ENCODE assay signal across 1 cellular context in the genomic region with DNA sequence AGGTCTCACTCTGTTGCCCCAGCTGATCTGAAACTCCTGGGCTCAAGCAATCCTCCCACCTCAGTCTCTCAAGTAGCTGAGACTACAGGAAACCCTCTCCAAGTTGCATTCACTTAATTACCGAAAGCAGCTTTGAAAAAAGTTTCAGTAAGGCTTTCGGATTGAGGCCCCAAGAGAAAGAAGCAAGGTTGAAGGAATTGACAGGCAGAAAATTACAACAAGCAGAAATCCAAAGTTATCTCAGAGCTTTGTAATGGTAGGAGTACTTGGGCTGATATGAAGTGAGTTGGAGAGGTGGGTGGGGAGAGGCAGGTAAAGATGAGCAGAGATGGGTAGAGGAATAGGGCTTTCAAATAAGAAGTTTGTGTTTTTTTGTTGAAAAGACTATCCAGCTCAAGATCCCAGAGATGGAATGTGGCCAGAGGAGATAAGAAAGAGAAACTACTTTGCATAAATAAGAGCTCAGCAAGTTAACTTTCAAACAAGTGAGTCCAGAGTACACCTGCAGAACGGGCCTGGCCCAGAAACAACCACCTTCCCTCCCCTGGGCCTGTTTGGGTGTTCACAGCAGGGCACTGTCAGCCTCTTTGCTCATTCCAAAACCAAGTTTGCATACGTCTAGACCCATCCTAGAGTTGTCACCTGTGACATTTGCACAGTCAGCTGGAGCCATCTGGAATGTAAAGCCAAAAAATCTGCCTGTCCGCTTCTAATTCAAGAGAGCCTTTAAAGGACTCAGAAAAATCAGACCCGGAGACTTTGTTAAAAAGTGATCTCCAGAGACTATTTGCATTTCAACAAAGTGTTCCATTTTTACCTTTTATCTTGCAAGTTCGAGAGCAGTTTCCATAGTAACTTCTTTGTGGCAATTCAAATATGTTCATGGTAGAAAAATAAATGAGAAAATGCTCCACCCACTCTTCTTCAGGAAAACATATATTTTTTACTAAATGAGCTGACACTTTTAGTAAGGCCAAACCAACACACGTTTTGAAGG.
A peak's percentile ranks its signal among the peaks of the same experiment; 100 is the strongest.
TF ChIP-seq lines count a peak whose summit lies in the region.

No MANE protein-coding gene starts in this region.

TF ChIP-seq in HepG2, 621 proteins besides CTCF, POLR2A, EP300 and RAD21 (continued from another document and continues in another):
- TF ChIP-seq, protein P1, sequence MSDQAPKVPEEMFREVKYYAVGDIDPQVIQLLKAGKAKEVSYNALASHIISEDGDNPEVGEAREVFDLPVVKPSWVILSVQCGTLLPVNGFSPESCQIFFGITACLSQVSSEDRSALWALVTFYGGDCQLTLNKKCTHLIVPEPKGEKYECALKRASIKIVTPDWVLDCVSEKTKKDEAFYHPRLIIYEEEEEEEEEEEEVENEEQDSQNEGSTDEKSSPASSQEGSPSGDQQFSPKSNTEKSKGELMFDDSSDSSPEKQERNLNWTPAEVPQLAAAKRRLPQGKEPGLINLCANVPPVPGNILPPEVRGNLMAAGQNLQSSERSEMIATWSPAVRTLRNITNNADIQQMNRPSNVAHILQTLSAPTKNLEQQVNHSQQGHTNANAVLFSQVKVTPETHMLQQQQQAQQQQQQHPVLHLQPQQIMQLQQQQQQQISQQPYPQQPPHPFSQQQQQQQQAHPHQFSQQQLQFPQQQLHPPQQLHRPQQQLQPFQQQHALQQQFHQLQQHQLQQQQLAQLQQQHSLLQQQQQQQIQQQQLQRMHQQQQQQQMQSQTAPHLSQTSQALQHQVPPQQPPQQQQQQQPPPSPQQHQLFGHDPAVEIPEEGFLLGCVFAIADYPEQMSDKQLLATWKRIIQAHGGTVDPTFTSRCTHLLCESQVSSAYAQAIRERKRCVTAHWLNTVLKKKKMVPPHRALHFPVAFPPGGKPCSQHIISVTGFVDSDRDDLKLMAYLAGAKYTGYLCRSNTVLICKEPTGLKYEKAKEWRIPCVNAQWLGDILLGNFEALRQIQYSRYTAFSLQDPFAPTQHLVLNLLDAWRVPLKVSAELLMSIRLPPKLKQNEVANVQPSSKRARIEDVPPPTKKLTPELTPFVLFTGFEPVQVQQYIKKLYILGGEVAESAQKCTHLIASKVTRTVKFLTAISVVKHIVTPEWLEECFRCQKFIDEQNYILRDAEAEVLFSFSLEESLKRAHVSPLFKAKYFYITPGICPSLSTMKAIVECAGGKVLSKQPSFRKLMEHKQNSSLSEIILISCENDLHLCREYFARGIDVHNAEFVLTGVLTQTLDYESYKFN (CRISPR knock-in tag; conservative IDR thresholded peaks at IDR 0.05), result peak; percentile 35; the same call in 1 of the 2 replicates
- TF ChIP-seq, protein P2, sequence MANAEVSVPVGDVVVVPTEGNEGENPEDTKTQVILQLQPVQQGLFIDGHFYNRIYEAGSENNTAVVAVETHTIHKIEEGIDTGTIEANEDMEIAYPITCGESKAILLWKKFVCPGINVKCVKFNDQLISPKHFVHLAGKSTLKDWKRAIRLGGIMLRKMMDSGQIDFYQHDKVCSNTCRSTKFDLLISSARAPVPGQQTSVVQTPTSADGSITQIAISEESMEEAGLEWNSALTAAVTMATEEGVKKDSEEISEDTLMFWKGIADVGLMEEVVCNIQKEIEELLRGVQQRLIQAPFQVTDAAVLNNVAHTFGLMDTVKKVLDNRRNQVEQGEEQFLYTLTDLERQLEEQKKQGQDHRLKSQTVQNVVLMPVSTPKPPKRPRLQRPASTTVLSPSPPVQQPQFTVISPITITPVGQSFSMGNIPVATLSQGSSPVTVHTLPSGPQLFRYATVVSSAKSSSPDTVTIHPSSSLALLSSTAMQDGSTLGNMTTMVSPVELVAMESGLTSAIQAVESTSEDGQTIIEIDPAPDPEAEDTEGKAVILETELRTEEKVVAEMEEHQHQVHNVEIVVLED (CRISPR knock-in tag; IDR thresholded peaks at IDR 0.05; ENCODE audit: borderline replicate concordance), result no peak
- TF ChIP-seq SP2 (CRISPR knock-in tag; IDR thresholded peaks at IDR 0.05), result no peak
- no peak for TF ChIP-seq TBX3 (IDR thresholded peaks at IDR 0.05; ENCODE audit: borderline replicate concordance)
- TF ChIP-seq, protein P3, sequence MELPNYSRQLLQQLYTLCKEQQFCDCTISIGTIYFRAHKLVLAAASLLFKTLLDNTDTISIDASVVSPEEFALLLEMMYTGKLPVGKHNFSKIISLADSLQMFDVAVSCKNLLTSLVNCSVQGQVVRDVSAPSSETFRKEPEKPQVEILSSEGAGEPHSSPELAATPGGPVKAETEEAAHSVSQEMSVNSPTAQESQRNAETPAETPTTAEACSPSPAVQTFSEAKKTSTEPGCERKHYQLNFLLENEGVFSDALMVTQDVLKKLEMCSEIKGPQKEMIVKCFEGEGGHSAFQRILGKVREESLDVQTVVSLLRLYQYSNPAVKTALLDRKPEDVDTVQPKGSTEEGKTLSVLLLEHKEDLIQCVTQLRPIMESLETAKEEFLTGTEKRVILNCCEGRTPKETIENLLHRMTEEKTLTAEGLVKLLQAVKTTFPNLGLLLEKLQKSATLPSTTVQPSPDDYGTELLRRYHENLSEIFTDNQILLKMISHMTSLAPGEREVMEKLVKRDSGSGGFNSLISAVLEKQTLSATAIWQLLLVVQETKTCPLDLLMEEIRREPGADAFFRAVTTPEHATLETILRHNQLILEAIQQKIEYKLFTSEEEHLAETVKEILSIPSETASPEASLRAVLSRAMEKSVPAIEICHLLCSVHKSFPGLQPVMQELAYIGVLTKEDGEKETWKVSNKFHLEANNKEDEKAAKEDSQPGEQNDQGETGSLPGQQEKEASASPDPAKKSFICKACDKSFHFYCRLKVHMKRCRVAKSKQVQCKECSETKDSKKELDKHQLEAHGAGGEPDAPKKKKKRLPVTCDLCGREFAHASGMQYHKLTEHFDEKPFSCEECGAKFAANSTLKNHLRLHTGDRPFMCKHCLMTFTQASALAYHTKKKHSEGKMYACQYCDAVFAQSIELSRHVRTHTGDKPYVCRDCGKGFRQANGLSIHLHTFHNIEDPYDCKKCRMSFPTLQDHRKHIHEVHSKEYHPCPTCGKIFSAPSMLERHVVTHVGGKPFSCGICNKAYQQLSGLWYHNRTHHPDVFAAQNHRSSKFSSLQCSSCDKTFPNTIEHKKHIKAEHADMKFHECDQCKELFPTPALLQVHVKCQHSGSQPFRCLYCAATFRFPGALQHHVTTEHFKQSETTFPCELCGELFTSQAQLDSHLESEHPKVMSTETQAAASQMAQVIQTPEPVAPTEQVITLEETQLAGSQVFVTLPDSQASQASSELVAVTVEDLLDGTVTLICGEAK (IDR thresholded peaks at IDR 0.05), result no peak
- TF ChIP-seq, protein P3 (CRISPR knock-in tag; IDR thresholded peaks at IDR 0.05), result no peak
- no peak for TF ChIP-seq ZNF232 (CRISPR knock-in tag; IDR thresholded peaks at IDR 0.05; ENCODE audit: borderline replicate concordance)
- 0 out of 2 replicates have a peak, but pooled peaks have one; percentile 33 for TF ChIP-seq TGIF2 (CRISPR knock-in tag; IDR thresholded peaks at IDR 0.05)
- no peak for TF ChIP-seq ZNF160 (CRISPR knock-in tag; IDR thresholded peaks at IDR 0.05)
- TF ChIP-seq, protein P4, sequence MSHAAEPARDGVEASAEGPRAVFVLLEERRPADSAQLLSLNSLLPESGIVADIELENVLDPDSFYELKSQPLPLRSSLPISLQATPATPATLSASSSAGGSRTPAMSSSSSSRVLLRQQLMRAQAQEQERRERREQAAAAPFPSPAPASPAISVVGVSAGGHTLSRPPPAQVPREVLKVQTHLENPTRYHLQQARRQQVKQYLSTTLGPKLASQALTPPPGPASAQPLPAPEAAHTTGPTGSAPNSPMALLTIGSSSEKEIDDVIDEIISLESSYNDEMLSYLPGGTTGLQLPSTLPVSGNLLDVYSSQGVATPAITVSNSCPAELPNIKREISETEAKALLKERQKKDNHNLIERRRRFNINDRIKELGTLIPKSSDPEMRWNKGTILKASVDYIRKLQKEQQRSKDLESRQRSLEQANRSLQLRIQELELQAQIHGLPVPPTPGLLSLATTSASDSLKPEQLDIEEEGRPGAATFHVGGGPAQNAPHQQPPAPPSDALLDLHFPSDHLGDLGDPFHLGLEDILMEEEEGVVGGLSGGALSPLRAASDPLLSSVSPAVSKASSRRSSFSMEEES (CRISPR knock-in tag; IDR thresholded peaks at IDR 0.05), result no peak
- TF ChIP-seq, protein P5, sequence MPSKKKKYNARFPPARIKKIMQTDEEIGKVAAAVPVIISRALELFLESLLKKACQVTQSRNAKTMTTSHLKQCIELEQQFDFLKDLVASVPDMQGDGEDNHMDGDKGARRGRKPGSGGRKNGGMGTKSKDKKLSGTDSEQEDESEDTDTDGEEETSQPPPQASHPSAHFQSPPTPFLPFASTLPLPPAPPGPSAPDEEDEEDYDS (CRISPR knock-in tag; IDR thresholded peaks at IDR 0.05), result no peak
- TF ChIP-seq, protein P6, sequence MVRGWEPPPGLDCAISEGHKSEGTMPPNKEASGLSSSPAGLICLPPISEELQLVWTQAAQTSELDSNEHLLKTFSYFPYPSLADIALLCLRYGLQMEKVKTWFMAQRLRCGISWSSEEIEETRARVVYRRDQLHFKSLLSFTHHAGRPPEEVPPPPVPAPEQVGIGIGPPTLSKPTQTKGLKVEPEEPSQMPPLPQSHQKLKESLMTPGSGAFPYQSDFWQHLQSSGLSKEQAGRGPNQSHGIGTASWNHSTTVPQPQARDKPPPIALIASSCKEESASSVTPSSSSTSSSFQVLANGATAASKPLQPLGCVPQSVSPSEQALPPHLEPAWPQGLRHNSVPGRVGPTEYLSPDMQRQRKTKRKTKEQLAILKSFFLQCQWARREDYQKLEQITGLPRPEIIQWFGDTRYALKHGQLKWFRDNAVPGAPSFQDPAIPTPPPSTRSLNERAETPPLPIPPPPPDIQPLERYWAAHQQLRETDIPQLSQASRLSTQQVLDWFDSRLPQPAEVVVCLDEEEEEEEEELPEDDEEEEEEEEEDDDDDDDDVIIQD (CRISPR knock-in tag; IDR thresholded peaks at IDR 0.05; ENCODE audit: low read depth), result no peak
- TF ChIP-seq SP4 (CRISPR knock-in tag; IDR thresholded peaks at IDR 0.05), result no peak
- TF ChIP-seq TBP (CRISPR knock-in tag; IDR thresholded peaks at IDR 0.05), result no peak
- no peak for TF ChIP-seq MTA3 (CRISPR knock-in tag; IDR thresholded peaks at IDR 0.05)
- TF ChIP-seq TBX2 (CRISPR knock-in tag; IDR thresholded peaks at IDR 0.05; ENCODE audit: borderline replicate concordance), result 0 out of 2 replicates have a peak, but pooled peaks have one; percentile 16
- no peak for TF ChIP-seq ZFP36L1 (CRISPR knock-in tag; IDR thresholded peaks at IDR 0.05)
- no peak for TF ChIP-seq HMG20A (CRISPR knock-in tag; IDR thresholded peaks at IDR 0.05; ENCODE audit: borderline replicate concordance)
- no peak for TF ChIP-seq HIVEP1 (CRISPR knock-in tag; IDR thresholded peaks at IDR 0.05)
- TF ChIP-seq THAP11 (CRISPR knock-in tag; IDR thresholded peaks at IDR 0.05), result peak; percentile 52; the same call in 1 of the 2 replicates
- no peak for TF ChIP-seq MXD4 (CRISPR knock-in tag; IDR thresholded peaks at IDR 0.05)
- no peak for TF ChIP-seq PRMT3 (CRISPR knock-in tag; IDR thresholded peaks at IDR 0.05; ENCODE audit: borderline replicate concordance, low read depth)
- TF ChIP-seq, protein P7, sequence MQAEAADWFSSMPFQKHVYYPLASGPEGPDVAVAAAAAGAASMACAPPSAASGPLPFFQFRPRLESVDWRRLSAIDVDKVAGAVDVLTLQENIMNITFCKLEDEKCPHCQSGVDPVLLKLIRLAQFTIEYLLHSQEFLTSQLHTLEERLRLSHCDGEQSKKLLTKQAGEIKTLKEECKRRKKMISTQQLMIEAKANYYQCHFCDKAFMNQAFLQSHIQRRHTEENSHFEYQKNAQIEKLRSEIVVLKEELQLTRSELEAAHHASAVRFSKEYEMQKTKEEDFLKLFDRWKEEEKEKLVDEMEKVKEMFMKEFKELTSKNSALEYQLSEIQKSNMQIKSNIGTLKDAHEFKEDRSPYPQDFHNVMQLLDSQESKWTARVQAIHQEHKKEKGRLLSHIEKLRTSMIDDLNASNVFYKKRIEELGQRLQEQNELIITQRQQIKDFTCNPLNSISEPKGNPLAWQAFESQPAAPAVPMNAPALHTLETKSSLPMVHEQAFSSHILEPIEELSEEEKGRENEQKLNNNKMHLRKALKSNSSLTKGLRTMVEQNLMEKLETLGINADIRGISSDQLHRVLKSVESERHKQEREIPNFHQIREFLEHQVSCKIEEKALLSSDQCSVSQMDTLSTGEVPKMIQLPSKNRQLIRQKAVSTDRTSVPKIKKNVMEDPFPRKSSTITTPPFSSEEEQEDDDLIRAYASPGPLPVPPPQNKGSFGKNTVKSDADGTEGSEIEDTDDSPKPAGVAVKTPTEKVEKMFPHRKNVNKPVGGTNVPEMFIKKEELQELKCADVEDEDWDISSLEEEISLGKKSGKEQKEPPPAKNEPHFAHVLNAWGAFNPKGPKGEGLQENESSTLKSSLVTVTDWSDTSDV (CRISPR knock-in tag; IDR thresholded peaks at IDR 0.05), result no peak
- no peak for TF ChIP-seq ZNF747 (CRISPR knock-in tag; IDR thresholded peaks at IDR 0.05; ENCODE audit: borderline replicate concordance)
- TF ChIP-seq NBN (conservative IDR thresholded peaks at IDR 0.05), result no peak
- TF ChIP-seq, protein P8, sequence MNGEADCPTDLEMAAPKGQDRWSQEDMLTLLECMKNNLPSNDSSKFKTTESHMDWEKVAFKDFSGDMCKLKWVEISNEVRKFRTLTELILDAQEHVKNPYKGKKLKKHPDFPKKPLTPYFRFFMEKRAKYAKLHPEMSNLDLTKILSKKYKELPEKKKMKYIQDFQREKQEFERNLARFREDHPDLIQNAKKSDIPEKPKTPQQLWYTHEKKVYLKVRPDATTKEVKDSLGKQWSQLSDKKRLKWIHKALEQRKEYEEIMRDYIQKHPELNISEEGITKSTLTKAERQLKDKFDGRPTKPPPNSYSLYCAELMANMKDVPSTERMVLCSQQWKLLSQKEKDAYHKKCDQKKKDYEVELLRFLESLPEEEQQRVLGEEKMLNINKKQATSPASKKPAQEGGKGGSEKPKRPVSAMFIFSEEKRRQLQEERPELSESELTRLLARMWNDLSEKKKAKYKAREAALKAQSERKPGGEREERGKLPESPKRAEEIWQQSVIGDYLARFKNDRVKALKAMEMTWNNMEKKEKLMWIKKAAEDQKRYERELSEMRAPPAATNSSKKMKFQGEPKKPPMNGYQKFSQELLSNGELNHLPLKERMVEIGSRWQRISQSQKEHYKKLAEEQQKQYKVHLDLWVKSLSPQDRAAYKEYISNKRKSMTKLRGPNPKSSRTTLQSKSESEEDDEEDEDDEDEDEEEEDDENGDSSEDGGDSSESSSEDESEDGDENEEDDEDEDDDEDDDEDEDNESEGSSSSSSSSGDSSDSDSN (CRISPR knock-in tag; IDR thresholded peaks at IDR 0.05), result no peak
